Comparison of ENCODE assay signal across 8 cellular contexts in the genomic region with DNA sequence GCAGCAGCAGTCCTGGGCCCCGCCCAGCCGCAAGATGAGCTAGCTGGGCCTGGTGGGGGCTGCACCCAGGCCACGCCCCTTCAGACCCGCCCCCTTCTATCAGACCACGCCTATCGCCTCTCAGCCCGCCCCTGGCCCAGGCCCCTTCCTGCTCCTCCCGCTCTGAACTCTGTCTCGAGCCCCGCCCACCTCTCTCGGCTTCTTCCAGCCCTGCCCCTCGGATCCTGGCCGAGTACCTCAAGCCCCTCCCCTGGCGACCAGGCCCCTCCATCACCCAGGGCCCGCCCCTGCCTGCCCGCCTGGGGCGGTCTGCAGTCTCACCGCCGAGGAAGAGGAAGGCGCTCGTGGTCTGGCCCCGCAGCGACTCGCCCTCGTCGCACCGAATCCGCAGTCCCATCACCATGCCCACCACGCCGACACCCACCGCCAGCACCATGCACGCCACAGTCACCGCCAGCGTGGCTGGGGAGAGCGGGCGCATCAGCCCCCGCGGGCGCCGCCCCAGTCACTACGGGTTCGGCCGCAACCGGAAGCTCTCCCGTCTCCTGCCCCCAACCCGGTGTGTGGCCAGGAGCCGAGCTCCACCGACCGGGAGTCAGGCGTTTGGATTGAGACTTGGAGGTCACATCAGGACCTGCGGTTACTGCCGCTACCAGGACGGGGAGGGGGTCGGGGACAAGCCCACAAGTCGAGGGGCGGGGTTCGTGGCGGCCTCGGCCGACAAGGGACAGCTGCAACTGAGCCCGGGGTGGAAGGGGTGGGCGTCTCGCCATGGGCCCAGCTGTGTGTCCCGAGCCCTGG. TPM values are rescaled to one million over a fixed set of nuclear protein-coding genes. Genes with fewer than 3 reads are reported as not detected.
A peak's percentile ranks its signal among the peaks of the same experiment; 100 is the strongest.
DNase-seq lines count a peak whose midpoint lies in the region; ATAC-seq and TF ChIP-seq lines count a peak whose summit lies in the region.

No MANE protein-coding gene starts in this region.

- WGBS in trophoblast cell (ENCODE audit: extremely low coverage, insufficient coverage, insufficient read length) = no CpG with 5 or more reads among the region's 64 CpGs
- WGBS in transverse colon (ENCODE audit: low coverage in 1 of 2), 2 donors = 0 to 3% methylated on average over 6 to 34 of the region's 64 CpGs

- H4K8ac ChIP-seq in trophoblast cell (ENCODE audit: low read depth, low read length) = peak overlapping the region; percentile 87

- H4K12ac ChIP-seq in trophoblast cell (ENCODE audit: low read depth, low read length) = peak overlapping the region; percentile 85

- H3K79me2 ChIP-seq in trophoblast cell (ENCODE audit: control insufficient read depth, insufficient read depth, low read length, poor library complexity) = peaks cover 16% of the 10 kb centered on the region

- peak overlapping the region; percentile 78 for H2BK120ac ChIP-seq in trophoblast cell (ENCODE audit: insufficient read depth, low read length, poor library complexity)

- peak overlapping the region; percentile 35 for H3K4ac ChIP-seq in trophoblast cell (ENCODE audit: low read depth, low read length)

- H3K4me2 ChIP-seq in trophoblast cell (ENCODE audit: low read length) = peak overlapping the region; percentile 90

- in situ Hi-C loops in transverse colon (cut with MboI; ENCODE audit: low pct_ligation_motif_present in 1 of 4, low pct_unique_long_range_greater_than_20kb in 1 of 4, low sequenced_read_pairs in 3 of 4) = no loop called here

- H2BK5ac ChIP-seq in trophoblast cell (ENCODE audit: low read depth, low read length, poor library complexity) = peak overlapping the region; percentile 90

- TF ChIP-seq EP300 in transverse colon (IDR thresholded peaks at IDR 0.05; ENCODE audit: low read depth) = no peak

- H3K9me3 ChIP-seq in adipocyte (ENCODE audit: control insufficient read depth, low read length) = no peaks in the 10 kb centered on the region
- no peaks in the 10 kb centered on the region for H3K9me3 ChIP-seq in cardiac muscle cell (ENCODE audit: low read depth)
- no peaks in the 10 kb centered on the region for H3K9me3 ChIP-seq in trophoblast cell (ENCODE audit: insufficient read depth, low read depth, low read length)
- H3K9me3 ChIP-seq in transverse colon = no peaks in the 10 kb centered on the region

- no peaks in the 10 kb centered on the region for H3K36me3 ChIP-seq in adipocyte (ENCODE audit: control insufficient read depth, insufficient read depth, low read length, severe bottlenecking)
- no peaks in the 10 kb centered on the region for H3K36me3 ChIP-seq in cardiac muscle cell
- H3K36me3 ChIP-seq in trophoblast cell (ENCODE audit: control insufficient read depth in 1 of 2, insufficient read depth in 2 of 2, low read length in 2 of 2) = no peaks in the 10 kb centered on the region
- H3K36me3 ChIP-seq in transverse colon = no peaks in the 10 kb centered on the region

- TF ChIP-seq CTCF in cardiac muscle cell (IDR thresholded peaks at IDR 0.05; ENCODE audit: low read depth, low read length) (no peak), transverse colon (IDR thresholded peaks at IDR 0.05) (no peak)

- intact Hi-C loops in transverse colon (cut with DNase I; ENCODE audit: low total_unique reads) = no loop called here

- H3K27me3 ChIP-seq in adipocyte (replicated peaks; ENCODE audit: control insufficient read depth, insufficient read depth, low read length) (peaks cover 4% of the 10 kb centered on the region), cardiac muscle cell (no peaks in the 10 kb centered on the region), trophoblast cell (ENCODE audit: insufficient read depth, low read length) (no peaks in the 10 kb centered on the region), transverse colon (no peaks in the 10 kb centered on the region)

- peak overlapping the region; percentile 80 for H2AFZ ChIP-seq in trophoblast cell (ENCODE audit: insufficient read depth, low read length, poor library complexity)

- peak; percentile 94 for DNase-seq in DMS79 treated with DMSO at 0.1 percent for 48 hours (lab: John Stamatoyannopoulos, UW)
- peak; percentile 97 for DNase-seq in KG1 (lab: John Stamatoyannopoulos, UW)
- peak; percentile 81 to 93 for DNase-seq in SW 1271 (lab: John Stamatoyannopoulos, UW)
- peak; percentile 100 for DNase-seq in adipocyte (ENCODE audit: low read depth)
- peak; percentile 99 to 100 for DNase-seq in cardiac muscle cell (ENCODE audit: low read depth in 1 of 2, low spot score in 1 of 2)
- peak; percentile 97 to 99 for DNase-seq in trophoblast cell
- DNase-seq in transverse colon = peak; percentile 100

- peaks cover 26% of the 10 kb centered on the region for H3K79me1 ChIP-seq in trophoblast cell (ENCODE audit: low read length)

- no peak for TF ChIP-seq POLR2A in transverse colon (IDR thresholded peaks at IDR 0.05)

- peak overlapping the region; percentile 87 for H4K91ac ChIP-seq in trophoblast cell (ENCODE audit: low read depth, low read length)

- H3K23ac ChIP-seq in trophoblast cell (ENCODE audit: low read length) = no peak overlapping the region

- H2BK12ac ChIP-seq in trophoblast cell (ENCODE audit: low read length) = peak overlapping the region; percentile 24

- H2AK5ac ChIP-seq in trophoblast cell (ENCODE audit: low read length) = peak overlapping the region; percentile 57

- peak; percentile 74 for ATAC-seq in GM21723 (IDR thresholded peaks at IDR 0.05; ENCODE audit: unreplicated experiment)

- H3K18ac ChIP-seq in trophoblast cell (ENCODE audit: low read length) = peak overlapping the region; percentile 93

- peak overlapping the region; percentile 90 for H3K14ac ChIP-seq in trophoblast cell (ENCODE audit: low read length)

- H3K9ac ChIP-seq in adipocyte (ENCODE audit: low read length) = peak overlapping the region; percentile 93
- H3K9ac ChIP-seq in trophoblast cell (ENCODE audit: low read length) = peak overlapping the region; percentile 68

- H3K4me1 ChIP-seq in adipocyte (ENCODE audit: control insufficient read depth, insufficient read depth, low read length) (peaks cover 27% of the 10 kb centered on the region), cardiac muscle cell (ENCODE audit: low read depth) (peaks cover 8% of the 10 kb centered on the region), trophoblast cell (ENCODE audit: control insufficient read depth in 1 of 2, insufficient read depth in 2 of 2, low read length in 2 of 2) (peaks cover 18 to 22% of the 10 kb centered on the region in 2 experiments), transverse colon (peaks cover 11 to 33% (median 14%) of the 10 kb centered on the region in 4 donors)

- H3K27ac ChIP-seq in cardiac muscle cell (peak overlapping the region; percentile 90), trophoblast cell (ENCODE audit: low read depth, low read length) (peak overlapping the region; percentile 93), transverse colon (peak overlapping the region; percentile 98 to 100 (median 100))

- peak overlapping the region; percentile 100 for H3K4me3 ChIP-seq in adipocyte (ENCODE audit: low read length)
- H3K4me3 ChIP-seq in cardiac muscle cell = peak overlapping the region; percentile 55
- peak overlapping the region; percentile 92 for H3K4me3 ChIP-seq in trophoblast cell (ENCODE audit: low read depth, low read length)
- peak overlapping the region; percentile 66 to 80 (median 76) for H3K4me3 ChIP-seq in transverse colon

RNA-seq across cellular contexts. Expression of a gene that starts 1.0 kb away (rescaled TPM):
- total RNA-seq in cardiac muscle cell (0.45 TPM in 1 of 2 replicates, not detected in the other), transverse colon (not detected)
- polyA plus RNA-seq in cardiac muscle cell = 16.5 and 22.3 TPM in 2 replicates
- 3.0 and 3.2 TPM in 2 replicates for polyA plus RNA-seq in trophoblast cell (2013)

RNA-seq across cellular contexts. Expression of a gene that starts 1.6 kb away (rescaled TPM):
- total RNA-seq in cardiac muscle cell (203 and 276 TPM in 2 replicates), transverse colon (100 to 1,000 TPM in 2 of 4 donors, 10 to 100 TPM in 2; 56.9 to 147 (median 99.1) TPM)
- polyA plus RNA-seq in cardiac muscle cell = 343 and 433 TPM in 2 replicates
- 40.0 and 41.8 TPM in 2 replicates for polyA plus RNA-seq in trophoblast cell (2013)

RNA-seq across cellular contexts. Expression of a gene that starts 4.7 kb away (rescaled TPM):
- not detected in 2 replicates for total RNA-seq in cardiac muscle cell
- polyA plus RNA-seq in cardiac muscle cell = 0.25 and 0.57 TPM in 2 replicates
- not detected in 2 replicates for polyA plus RNA-seq in trophoblast cell (2013)
- 1 to 10 TPM in 2 of 4 donors, not detected in 2; 1.6 to 3.0 TPM for total RNA-seq in transverse colon

RNA-seq across cellular contexts. Expression of a gene that starts 20.0 kb away (rescaled TPM):
- total RNA-seq in cardiac muscle cell (not detected in 2 replicates), transverse colon (not detected)
- not detected in 2 replicates for polyA plus RNA-seq in cardiac muscle cell
- polyA plus RNA-seq in trophoblast cell (2013) = not detected in 2 replicates

RNA-seq across cellular contexts. Expression of a gene that starts 22.6 kb away (rescaled TPM):
- total RNA-seq in cardiac muscle cell (not detected in 2 replicates), transverse colon (not detected)
- not detected in 2 replicates for polyA plus RNA-seq in cardiac muscle cell
- polyA plus RNA-seq in trophoblast cell (2013) = 0.05 and 0.06 TPM in 2 replicates

Comparison
In these comparisons a context has a peak if more than half of its experiments do, and no peak if none do; other contexts are left out.
1. Peak in every context shown above with its lines: DNase-seq, ATAC-seq, H3K4me3 ChIP-seq and H3K27ac ChIP-seq.